In genomic region chr1:235199441-235199840, GRCh38 we compare ENCODE assay signal across 9 cellular contexts. TPM values are rescaled to one million over a fixed set of nuclear protein-coding genes. Genes with fewer than 3 reads are reported as not detected.
DNase-seq lines count a peak whose midpoint lies in the region; ATAC-seq and TF ChIP-seq lines count a peak whose summit lies in the region.
"Had no signal": no experiment of that assay in that cellular context is flagged by ENCODE, and none has a peak within 500 bp of the region (broad histone marks: within the 10 kb centered on the region; RNA-seq: fewer than 3 reads in every experiment).

No MANE protein-coding gene starts in this region.

- no peak for ATAC-seq in HG03432 (IDR thresholded peaks at IDR 0.05; ENCODE audit: unreplicated experiment)

- H3K4me3 ChIP-seq in fibroblast of pulmonary artery (replicated peaks; ENCODE audit: low read depth, low read length) (no peak overlapping the region), BE2C (ENCODE audit: low read depth, low read length) (no peak overlapping the region)

- H3K4me1 ChIP-seq in BE2C, result no peaks in the 10 kb centered on the region

- no peaks in the 10 kb centered on the region for H3K27me3 ChIP-seq in BE2C

- H3K36me3 ChIP-seq in BE2C, result peaks cover 22% of the 10 kb centered on the region

- no peaks in the 10 kb centered on the region for H3K9me3 ChIP-seq in BE2C

- DNase-seq in GM03348 (ENCODE audit: low spot score), result peak; percentile 55
- DNase-seq in fibroblast of pulmonary artery (ENCODE audit: low read depth), result peak; percentile 73
- peak; percentile 43 for DNase-seq in pons (ENCODE audit: low spot score)
- no peak for DNase-seq in HT-29 (ENCODE audit: low spot score)
- DNase-seq in BE2C, result no peak
- DNase-seq in NCI-H2107 (lab: John Stamatoyannopoulos, UW), result no peak
- DNase-seq: GOT3 had no signal

- TF ChIP-seq CTCF in fibroblast of pulmonary artery (IDR thresholded peaks at IDR 0.05; ENCODE audit: low read length, missing control alignments), result peak; percentile 58
- no peak for TF ChIP-seq CTCF in BE2C (IDR thresholded peaks at IDR 0.05; ENCODE audit: low read depth, low read length)

TF ChIP-seq in PFSK-1, 5 proteins besides CTCF, POLR2A, EP300 and RAD21:
- TF ChIP-seq TAF1 (IDR thresholded peaks at IDR 0.05; ENCODE audit: borderline replicate concordance, insufficient read depth, low read length) (0 out of 2 replicates have a peak, but pooled peaks have one; percentile 18), REST (IDR thresholded peaks at IDR 0.05; ENCODE audit: insufficient read depth in 1 of 2, low read depth in 2 of 2, low read length in 2 of 2) (no peak), POLR2AphosphoS5 (IDR thresholded peaks at IDR 0.05; ENCODE audit: low read depth, low read length) (no peak), SIN3A (IDR thresholded peaks at IDR 0.05; ENCODE audit: borderline replicate concordance, insufficient read depth, low read length) (no peak), FOXP2 (optimal IDR thresholded peaks at IDR 0.05; ENCODE audit: borderline replicate concordance, extremely low read depth, extremely low read length, insufficient read depth) (no peak)

RNA-seq across cellular contexts. Expression of gene RBM34, which starts 38.4 kb away (rescaled TPM):
- polyA plus RNA-seq in PFSK-1 (2012; ENCODE audit: insufficient read length, low read depth), result 78.9 TPM
- total RNA-seq in HT-29 (2014; rRNA removed; shearing (Covaris generic)), result 34.9 and 43.7 TPM in 2 replicates
- polyA plus RNA-seq in BE2C (2012; ENCODE audit: insufficient read depth, insufficient read length, low read depth), result 88.8 TPM

Comparison
In these comparisons a context has a peak if more than half of its experiments do, and no peak if none do; other contexts are left out.
1. DNase-seq: peak in GM03348 (single experiment), fibroblast of pulmonary artery (single experiment) and pons (single experiment); none in HT-29 (single experiment), BE2C (single experiment) and NCI-H2107 (single experiment).